ENCODE assay signal across 10 cellular contexts in the genomic region with DNA sequence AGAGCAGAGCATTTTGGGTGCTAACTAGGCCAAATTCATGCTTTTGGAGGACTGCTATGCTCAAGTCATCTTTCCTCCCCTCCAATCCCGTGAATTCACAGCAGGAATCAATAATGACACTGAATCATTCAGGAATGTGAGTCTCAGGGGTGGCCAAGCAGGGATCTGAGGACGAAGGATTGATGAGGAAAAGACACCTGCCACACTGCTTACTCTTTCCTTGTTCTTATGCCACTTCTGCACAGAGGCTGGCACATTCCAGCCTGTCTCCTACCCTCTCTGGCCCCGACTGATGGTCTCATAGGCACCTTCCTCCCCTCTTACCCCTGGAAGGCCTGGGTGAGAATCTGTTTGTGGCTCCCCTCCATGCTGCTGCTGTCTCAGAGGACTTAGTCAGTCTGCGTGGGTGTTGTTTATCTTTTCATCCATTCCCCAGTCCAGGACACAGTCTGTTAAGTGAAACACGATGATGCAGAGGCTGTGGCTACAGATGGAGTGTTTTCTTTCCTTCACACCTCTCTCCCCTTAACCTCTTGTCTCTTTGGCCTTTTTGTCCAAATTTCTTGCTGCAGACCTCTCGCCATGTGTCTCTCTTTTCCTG.
DNase-seq lines count a peak whose midpoint lies in the region; ATAC-seq and TF ChIP-seq lines count a peak whose summit lies in the region.
"Had no signal": no experiment of that assay in that cellular context is flagged by ENCODE, and none has a peak within 500 bp of the region (broad histone marks: within the 10 kb centered on the region; RNA-seq: fewer than 3 reads in every experiment).

No MANE protein-coding gene starts in this region.

- no peak for TF ChIP-seq CTCF in cardiac fibroblast (IDR thresholded peaks at IDR 0.05; ENCODE audit: low read depth, low read length)
- TF ChIP-seq CTCF in lower lobe of right lung (IDR thresholded peaks at IDR 0.05) = no peak

- H3K4me3 ChIP-seq in cardiac fibroblast (replicated peaks in 1 of 2; ENCODE audit: low read depth in 2 of 2, low read length in 2 of 2) (no peak overlapping the region), lower lobe of right lung (no peak overlapping the region)

- H3K27me3 ChIP-seq in lower lobe of right lung (ENCODE audit: low read depth) = no peaks in the 10 kb centered on the region

- no peak overlapping the region for H3K27ac ChIP-seq in lower lobe of right lung

- ATAC-seq in Right ventricle myocardium inferior (peak; percentile 76), lower lobe of right lung (peak; percentile 76 to 77), GM19328 (IDR thresholded peaks at IDR 0.05; ENCODE audit: unreplicated experiment) (no peak), GM21390 (IDR thresholded peaks at IDR 0.05; ENCODE audit: unreplicated experiment) (no peak)

- no peaks in the 10 kb centered on the region for H3K36me3 ChIP-seq in lower lobe of right lung

- H3K9me3 ChIP-seq in lower lobe of right lung = no peaks in the 10 kb centered on the region

- peaks cover 12% of the 10 kb centered on the region for H3K4me1 ChIP-seq in lower lobe of right lung

- intact Hi-C loops in Right ventricle myocardium inferior (cut with DNase I) = no loop called here
- intact Hi-C loops in cardiac septum (cut with DNase I) = no loop called here
- intact Hi-C loops in lower lobe of right lung (cut with DNase I) = no loop called here

- DNase-seq in Right ventricle myocardium inferior (ENCODE audit: missing footprints) (no peak), cardiac septum (ENCODE audit: low spot score) (no peak), cardiac fibroblast (ENCODE audit: low read depth in 2 of 2) (peak; percentile 67 to 82), lower lobe of right lung (no peak), NCI-H526 treated with DMSO at 0.1 percent for 48 hours (lab: John Stamatoyannopoulos, UW) (no peak), NCI-H1436 treated with DMSO at 0.1 percent for 48 hours (lab: John Stamatoyannopoulos, UW) (no peak)
- DNase-seq: activated CD4-positive, CD25-positive, alpha-beta regulatory T cell treated with anti-CD3 and anti-CD28 coated beads, Interleukin-2, amount 50 U/mL, for 72 hours; NCI-H774 had no signal

Comparison
In these comparisons a context has a peak if more than half of its experiments do, and no peak if none do; other contexts are left out.
1. ATAC-seq: peak in Right ventricle myocardium inferior (single experiment) and lower lobe of right lung (2 of 2); none in GM19328 (single experiment) and GM21390 (single experiment).
2. DNase-seq: peak in cardiac fibroblast (2 of 2); none in Right ventricle myocardium inferior (single experiment), cardiac septum (single experiment), lower lobe of right lung (single experiment), NCI-H526 treated with DMSO at 0.1 percent for 48 hours (single experiment) and NCI-H1436 treated with DMSO at 0.1 percent for 48 hours (single experiment).